ENCODE assay signal across 22 cellular contexts in the genomic region with DNA sequence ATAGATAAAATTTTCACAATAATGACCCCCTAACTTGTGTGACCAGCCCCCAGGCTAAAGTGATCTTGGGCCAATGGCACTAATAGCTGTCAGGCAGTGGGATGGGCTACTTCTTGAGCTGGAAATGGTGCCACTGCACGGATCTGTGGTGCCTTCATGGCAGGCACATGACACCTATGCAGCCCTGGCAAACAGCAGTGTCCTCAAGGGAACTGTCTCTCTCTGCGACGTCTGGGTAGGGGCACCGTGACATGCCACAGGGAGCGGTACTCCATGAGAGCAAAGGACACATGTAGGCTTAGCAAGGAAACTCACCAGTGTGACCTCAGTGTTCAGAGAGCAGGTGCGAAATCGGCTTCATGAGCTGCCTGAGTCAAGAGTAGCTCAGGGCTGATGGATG.
DNase-seq lines count a peak whose midpoint lies in the region; ATAC-seq, FAIRE-seq and TF ChIP-seq lines count a peak whose summit lies in the region.
"Had no signal": no experiment of that assay in that cellular context is flagged by ENCODE, and none has a peak within 500 bp of the region (broad histone marks: within the 10 kb centered on the region; RNA-seq: fewer than 3 reads in every experiment).

No MANE protein-coding gene starts in this region.

- no peak overlapping the region for H2BK12ac ChIP-seq in H1 (ENCODE audit: low read depth, low read length)

- H3K4me1 ChIP-seq in PC-9 (replicated peaks; ENCODE audit: insufficient read depth) = peaks cover 32% of the 10 kb centered on the region
- H3K4me1 ChIP-seq in H1 (replicated peaks in 1 of 4; ENCODE audit: control insufficient read depth in 3 of 4, insufficient read depth in 4 of 4, low read length in 3 of 4) = no peaks in the 10 kb centered on the region
- H3K4me1 ChIP-seq in suprapubic skin = peaks cover 13% of the 10 kb centered on the region
- H3K4me1 ChIP-seq in effector memory CD4-positive, alpha-beta T cell (ENCODE audit: control insufficient read depth, insufficient read depth, low read length, poor library complexity, severe bottlenecking) = no peaks in the 10 kb centered on the region
- H3K4me1 ChIP-seq: HAP-1 had no signal

- no peak overlapping the region for H3K18ac ChIP-seq in H1 (ENCODE audit: extremely low read depth, low read length)

- no peak for ATAC-seq in activated CD4-positive, alpha-beta T cell treated with anti-CD3 and anti-CD28 coated beads for 36 hours
- ATAC-seq in GM21529 (IDR thresholded peaks at IDR 0.05; ENCODE audit: unreplicated experiment) = no peak
- no peak for ATAC-seq in GM21619 (IDR thresholded peaks at IDR 0.05; ENCODE audit: unreplicated experiment)
- ATAC-seq: GM12878 had no signal

- H3K27ac Mint-ChIP-seq in activated CD4-positive, alpha-beta T cell treated with anti-CD3 and anti-CD28 coated beads, Interleukin-2, amount 10 ng/mL, durations not matched to agents 24 days and 14 days = no peak overlapping the region
- no peak overlapping the region for H3K27ac Mint-ChIP-seq in activated CD4-positive, alpha-beta T cell treated with anti-CD3 and anti-CD28 coated beads for 36 hours

- H2BK20ac ChIP-seq in H1 (ENCODE audit: low read length) = no peak overlapping the region

- H3K4me1 Mint-ChIP-seq in activated CD4-positive, alpha-beta T cell treated with anti-CD3 and anti-CD28 coated beads, Interleukin-2, amount 10 ng/mL, durations not matched to agents 24 days and 14 days = peaks cover 15% of the 10 kb centered on the region
- peaks cover 8% of the 10 kb centered on the region for H3K4me1 Mint-ChIP-seq in activated CD4-positive, alpha-beta T cell treated with anti-CD3 and anti-CD28 coated beads for 36 hours

- no TSS peak for BruUV-seq in PC-9 (replicated peaks; lab: Mats Ljungman, UMichigan)

- TF ChIP-seq POLR2A in H1 (IDR thresholded peaks at IDR 0.05; ENCODE audit: control extremely low read depth in 1 of 2, low read depth in 2 of 2, low read length in 2 of 2) (no peak), suprapubic skin (IDR thresholded peaks at IDR 0.05) (no peak)

- peak overlapping the region; percentile 53; the same call in 1 of the 2 replicates for H4K8ac ChIP-seq in H1 (ENCODE audit: extremely low read depth, insufficient read depth, low read length)

- H3K23me2 ChIP-seq in H1 (ENCODE audit: low read depth, low read length) = no peaks in the 10 kb centered on the region

- intact Hi-C loops in activated CD4-positive, alpha-beta T cell treated with anti-CD3 and anti-CD28 coated beads, Interleukin-2, amount 10 ng/mL, durations not matched to agents 24 days and 14 days (cut with micrococcal nuclease) = no loop called here
- intact Hi-C loops in activated CD4-positive, alpha-beta T cell treated with anti-CD3 and anti-CD28 coated beads for 36 hours (cut with DNase I, micrococcal nuclease) = no loop called here
- intact Hi-C loops in PC-9 (cut with micrococcal nuclease; ENCODE audit: unreplicated experiment) = no loop called here

- no peaks in the 10 kb centered on the region for H3K79me2 ChIP-seq in PC-9 (ENCODE audit: low read depth)
- H3K79me2 ChIP-seq in H1 (ENCODE audit: control insufficient read depth in 1 of 2, insufficient read depth in 2 of 2, low read length in 2 of 2) = no peaks in the 10 kb centered on the region

- H2BK120ac ChIP-seq in H1 (replicated peaks; ENCODE audit: low read depth, low read length) = no peak overlapping the region

- H3K4ac ChIP-seq in H1 (replicated peaks; ENCODE audit: insufficient read length, low read depth, low read length) = no peak overlapping the region

- no peak overlapping the region for H4K5ac ChIP-seq in H1 (ENCODE audit: insufficient read length, low read depth, low read length)

- H3K4me2 ChIP-seq in PC-9 = no peak overlapping the region
- no peak overlapping the region for H3K4me2 ChIP-seq in H1 (ENCODE audit: insufficient read depth in 1 of 2, low read depth in 2 of 2, low read length in 2 of 2)

- H3K9me3 ChIP-seq in PC-9 (ENCODE audit: insufficient read depth, low read depth) (peaks cover 6% of the 10 kb centered on the region; the same call in 1 of the 2 replicates), H1 (ENCODE audit: insufficient read depth in 2 of 2, low read depth in 1 of 2, low read length in 1 of 2) (no peaks in the 10 kb centered on the region), suprapubic skin (no peaks in the 10 kb centered on the region)
- H3K9me3 ChIP-seq in effector memory CD4-positive, alpha-beta T cell (ENCODE audit: control insufficient read depth, low read length) = no peaks in the 10 kb centered on the region
- H3K9me3 ChIP-seq: HAP-1 had no signal

- H3K9ac ChIP-seq in H1 (replicated peaks in 1 of 4; ENCODE audit: extremely low read depth in 1 of 4, low read depth in 3 of 4, low read length in 3 of 4) = no peak overlapping the region

- CTCF ChIA-PET in activated CD4-positive, alpha-beta T cell treated with anti-CD3 and anti-CD28 coated beads for 36 hours (lab: Charles Lee) = no interaction called here
- CTCF ChIA-PET in PC-9 (lab: Charles Lee) = no interaction called here
- CTCF ChIA-PET in H1 (lab: Charles Lee; ENCODE audit: partially characterized antibody) = no interaction called here

- POLR2A ChIA-PET in activated CD4-positive, alpha-beta T cell treated with anti-CD3 and anti-CD28 coated beads for 36 hours (lab: Charles Lee) = no interaction called here
- POLR2A ChIA-PET in PC-9 (lab: Charles Lee; ENCODE audit: unreplicated experiment) (no interaction called here), H1 (lab: Charles Lee; ENCODE audit: partially characterized antibody) (no interaction called here)

- TF ChIP-seq RAD21 in H1 (IDR thresholded peaks at IDR 0.05 in 1 of 2, conservative IDR thresholded peaks at IDR 0.05 in 1 of 2; ENCODE audit: low read depth in 2 of 2, low read length in 2 of 2) = no peak

- H2BK5ac ChIP-seq in H1 (ENCODE audit: low read depth, low read length) = no peak overlapping the region

- 93% methylated on average over 7 of the region's 7 CpGs; no CpG with 5 or more reads in 1 of the 2 experiments for WGBS in H1 (ENCODE audit: extremely low coverage in 1 of 2, insufficient coverage in 1 of 2, insufficient read length in 1 of 2, insufficient replicate concordance in 2 of 2, low coverage in 1 of 2, low lambda C conversion rate in 2 of 2, missing lambda C conversion rate in 1 of 2), 2 experiments
- WGBS in suprapubic skin = 91% methylated on average over 7 of the region's 7 CpGs

- TF ChIP-seq CTCF in PC-9 (conservative IDR thresholded peaks at IDR 0.05) = no peak
- TF ChIP-seq CTCF in H1 (IDR thresholded peaks at IDR 0.05; ENCODE audit: control extremely low read depth in 1 of 3, insufficient read depth in 1 of 3, low read depth in 1 of 3, low read length in 3 of 3) = no peak
- TF ChIP-seq CTCF in suprapubic skin (IDR thresholded peaks at IDR 0.05) = no peak

- no peak overlapping the region for H4K91ac ChIP-seq in H1 (replicated peaks; ENCODE audit: insufficient read length, low read length)

- no peaks in the 10 kb centered on the region for H3K9me2 ChIP-seq in PC-9 (ENCODE audit: insufficient read depth)

- peak overlapping the region; percentile 73 for H3K27ac ChIP-seq in PC-9
- no peak overlapping the region for H3K27ac ChIP-seq in H1 (ENCODE audit: low read depth, low read length)
- no peak overlapping the region for H3K27ac ChIP-seq in suprapubic skin
- H3K27ac ChIP-seq in effector memory CD4-positive, alpha-beta T cell (ENCODE audit: insufficient read depth, low read length, poor library complexity, severe bottlenecking) = no peak overlapping the region
- H3K27ac ChIP-seq: 22Rv1, SK-N-MC had no signal

- H3K4me3 Mint-ChIP-seq in activated CD4-positive, alpha-beta T cell treated with anti-CD3 and anti-CD28 coated beads, Interleukin-2, amount 10 ng/mL, durations not matched to agents 24 days and 14 days = no peak overlapping the region
- H3K4me3 Mint-ChIP-seq in activated CD4-positive, alpha-beta T cell treated with anti-CD3 and anti-CD28 coated beads for 36 hours = no peak overlapping the region

- H3K14ac ChIP-seq in H1 (ENCODE audit: insufficient read length) = no peak overlapping the region

- H3K36me3 ChIP-seq in PC-9 (ENCODE audit: low read depth) (no peaks in the 10 kb centered on the region), H1 (ENCODE audit: control insufficient read depth in 2 of 4, insufficient read depth in 4 of 4, low read length in 3 of 4) (no peaks in the 10 kb centered on the region), suprapubic skin (no peaks in the 10 kb centered on the region)
- no peaks in the 10 kb centered on the region for H3K36me3 ChIP-seq in effector memory CD4-positive, alpha-beta T cell (ENCODE audit: control insufficient read depth, insufficient read depth, low read length)
- H3K36me3 ChIP-seq: HAP-1 had no signal

- no peaks in the 10 kb centered on the region for H3K36me3 Mint-ChIP-seq in activated CD4-positive, alpha-beta T cell treated with anti-CD3 and anti-CD28 coated beads, Interleukin-2, amount 10 ng/mL, durations not matched to agents 24 days and 14 days (ENCODE audit: low read depth)
- H3K36me3 Mint-ChIP-seq in activated CD4-positive, alpha-beta T cell treated with anti-CD3 and anti-CD28 coated beads for 36 hours (ENCODE audit: low read depth) = no peaks in the 10 kb centered on the region

- peaks cover 5% of the 10 kb centered on the region for H3K27me3 Mint-ChIP-seq in activated CD4-positive, alpha-beta T cell treated with anti-CD3 and anti-CD28 coated beads, Interleukin-2, amount 10 ng/mL, durations not matched to agents 24 days and 14 days
- peaks cover 27% of the 10 kb centered on the region for H3K27me3 Mint-ChIP-seq in activated CD4-positive, alpha-beta T cell treated with anti-CD3 and anti-CD28 coated beads for 36 hours

- H3K79me1 ChIP-seq in H1 (ENCODE audit: low read depth, low read length) = no peaks in the 10 kb centered on the region

- peak; percentile 22 for DNase-seq in activated CD4-positive, alpha-beta T cell treated with anti-CD3 and anti-CD28 coated beads, Interleukin-2, amount 10 ng/mL, durations not matched to agents 24 days and 14 days
- no peak for DNase-seq in activated CD4-positive, alpha-beta T cell treated with anti-CD3 and anti-CD28 coated beads for 36 hours
- DNase-seq in PC-9 (no peak), H1 (ENCODE audit: low read depth in 1 of 2, low spot score in 2 of 2) (no peak), suprapubic skin (ENCODE audit: low spot score in 2 of 2) (no peak)
- no peak for DNase-seq in effector memory CD4-positive, alpha-beta T cell
- DNase-seq: DMS79 treated with DMSO at 0.1 percent for 48 hours, KBM-7, NCI-H1105, NCI-H2029 treated with DMSO at 0.1 percent for 48 hours, NCI-H2171, NCI-H345, NCI-H524, NCI-H774, SHP77 had no signal

- H3K4me3 ChIP-seq in PC-9 (no peak overlapping the region), H1 (ENCODE audit: extremely low read depth in 1 of 4, insufficient read depth in 2 of 4, low read depth in 3 of 4, low read length in 4 of 4) (no peak overlapping the region), suprapubic skin (no peak overlapping the region)
- H3K4me3 ChIP-seq in effector memory CD4-positive, alpha-beta T cell (ENCODE audit: insufficient read depth, low read depth, low read length, poor library complexity, severe bottlenecking) = no peak overlapping the region
- H3K4me3 ChIP-seq: GM12878, HAP-1, SK-N-MC had no signal

- TF ChIP-seq EP300 in H1 (IDR thresholded peaks at IDR 0.05; ENCODE audit: borderline replicate concordance in 1 of 2, low read depth in 2 of 2, low read length in 2 of 2) (no peak), suprapubic skin (IDR thresholded peaks at IDR 0.05) (no peak)

- H3F3A ChIP-seq in PC-9 (ENCODE audit: insufficient read depth, low read depth) = peaks cover 31% of the 10 kb centered on the region

- no peak overlapping the region for H2AK5ac ChIP-seq in H1 (ENCODE audit: low read depth, low read length)

- H4K20me1 ChIP-seq in PC-9 (ENCODE audit: insufficient read depth) = no peaks in the 10 kb centered on the region
- H4K20me1 ChIP-seq in H1 (replicated peaks in 1 of 2; ENCODE audit: control insufficient read depth in 1 of 2, insufficient read depth in 2 of 2, low read length in 2 of 2) = no peaks in the 10 kb centered on the region

- no peak overlapping the region for H2AFZ ChIP-seq in PC-9
- H2AFZ ChIP-seq in H1 (ENCODE audit: low read length) = no peak overlapping the region

- peaks cover 15% of the 10 kb centered on the region for H3K9me3 Mint-ChIP-seq in activated CD4-positive, alpha-beta T cell treated with anti-CD3 and anti-CD28 coated beads, Interleukin-2, amount 10 ng/mL, durations not matched to agents 24 days and 14 days
- H3K9me3 Mint-ChIP-seq in activated CD4-positive, alpha-beta T cell treated with anti-CD3 and anti-CD28 coated beads for 36 hours (ENCODE audit: low read depth) = no peaks in the 10 kb centered on the region

- no peak for FAIRE-seq in H1 (lab: Jason Lieb, UNC)
- FAIRE-seq: GM12878, HepG2 had no signal

- H3K27me3 ChIP-seq in PC-9 (ENCODE audit: insufficient read depth, low read depth) (peaks cover 27% of the 10 kb centered on the region), H1 (replicated peaks in 1 of 4; ENCODE audit: control insufficient read depth in 3 of 4, extremely low read depth in 1 of 4, insufficient read depth in 3 of 4, low read length in 3 of 4) (no peaks in the 10 kb centered on the region), suprapubic skin (no peaks in the 10 kb centered on the region)
- no peaks in the 10 kb centered on the region for H3K27me3 ChIP-seq in effector memory CD4-positive, alpha-beta T cell (replicated peaks; ENCODE audit: control insufficient read depth, insufficient read depth, low read length, poor library complexity, severe bottlenecking)

- H3K56ac ChIP-seq in H1 (replicated peaks; ENCODE audit: insufficient read length, low read depth, low read length) = no peak overlapping the region

- no peak overlapping the region for H3K23ac ChIP-seq in H1 (ENCODE audit: insufficient read length)

- no peak overlapping the region for H2BK15ac ChIP-seq in H1 (ENCODE audit: low read length)
